In genomic region chr1:30715216-30715615, GRCh38 we compare ENCODE assay signal across 11 cellular contexts. TPM values are rescaled to one million over a fixed set of nuclear protein-coding genes. Genes with fewer than 3 reads are reported as not detected.
A peak's percentile ranks its signal among the peaks of the same experiment; 100 is the strongest.
DNase-seq lines count a peak whose midpoint lies in the region; ATAC-seq and TF ChIP-seq lines count a peak whose summit lies in the region.
"Had no signal": no experiment of that assay in that cellular context is flagged by ENCODE, and none has a peak within 500 bp of the region (broad histone marks: within the 10 kb centered on the region; RNA-seq: fewer than 3 reads in every experiment).

No MANE protein-coding gene starts in this region.

- 65 to 83% methylated on average over 2 of the region's 2 CpGs for whole genome bisulfite sequencing in tibial nerve, 2 donors

- no peak for TF ChIP-seq EP300 in tibial nerve (IDR thresholded peaks at IDR 0.05)

- H3K4me3 ChIP-seq in AG09309 (ENCODE audit: control insufficient read depth, low read depth, low read length): no peak overlapping the region
- no peak overlapping the region for H3K4me3 ChIP-seq in DOHH2 (ENCODE audit: low read length)
- H3K4me3 ChIP-seq in PC-3 (ENCODE audit: low read length): no peak overlapping the region
- H3K4me3 ChIP-seq in vagina: no peak overlapping the region
- H3K4me3 ChIP-seq in tibial nerve: no peak overlapping the region

- H3K4me1 ChIP-seq in DOHH2 (ENCODE audit: control insufficient read depth, low read length): peaks cover 24% of the 10 kb centered on the region
- peaks cover 10% of the 10 kb centered on the region for H3K4me1 ChIP-seq in PC-3 (ENCODE audit: insufficient read depth, low read length)
- no peaks in the 10 kb centered on the region for H3K4me1 ChIP-seq in foreskin keratinocyte
- H3K4me1 ChIP-seq in vagina: peaks cover 16% of the 10 kb centered on the region
- peaks cover 0 to 10% (median 2%) of the 10 kb centered on the region in 4 donors for H3K4me1 ChIP-seq in tibial nerve

- H3K9me3 ChIP-seq in DOHH2 (ENCODE audit: control insufficient read depth, insufficient read depth, low read length) (peaks cover 16% of the 10 kb centered on the region), PC-3 (ENCODE audit: low read length) (no peaks in the 10 kb centered on the region), vagina (no peaks in the 10 kb centered on the region), tibial nerve (peaks cover 0 to 15% (median 0%) of the 10 kb centered on the region in 4 donors)

- BruUV-seq in PC-3 (replicated peaks; lab: Mats Ljungman, UMichigan): no TSS peak

- no peaks in the 10 kb centered on the region for H3K79me2 ChIP-seq in DOHH2 (ENCODE audit: control insufficient read depth, low read length)
- H3K79me2 ChIP-seq in PC-3 (ENCODE audit: low read length): no peaks in the 10 kb centered on the region

- H3K36me3 ChIP-seq in DOHH2 (ENCODE audit: control insufficient read depth, low read length): no peaks in the 10 kb centered on the region
- H3K36me3 ChIP-seq in PC-3 (ENCODE audit: low read depth, low read length): no peaks in the 10 kb centered on the region
- H3K36me3 ChIP-seq in vagina: no peaks in the 10 kb centered on the region
- H3K36me3 ChIP-seq in tibial nerve: no peaks in the 10 kb centered on the region

- no peak overlapping the region for H3K9ac ChIP-seq in PC-3 (ENCODE audit: low read length)

- H3K27me3 ChIP-seq in DOHH2 (ENCODE audit: control insufficient read depth, low read length): peaks cover 14% of the 10 kb centered on the region; the same call in 1 of the 2 replicates
- peaks cover 5% of the 10 kb centered on the region; the same call in 1 of the 2 replicates for H3K27me3 ChIP-seq in PC-3 (ENCODE audit: low read length)
- H3K27me3 ChIP-seq in foreskin keratinocyte: peaks cover 2% of the 10 kb centered on the region
- no peaks in the 10 kb centered on the region for H3K27me3 ChIP-seq in vagina
- no peaks in the 10 kb centered on the region for H3K27me3 ChIP-seq in tibial nerve

- no peaks in the 10 kb centered on the region for H4K20me1 ChIP-seq in DOHH2 (ENCODE audit: control insufficient read depth, insufficient read depth, low read depth, low read length)
- no peaks in the 10 kb centered on the region for H4K20me1 ChIP-seq in PC-3 (ENCODE audit: low read length)

- TF ChIP-seq CTCF in AG09309 (IDR thresholded peaks at IDR 0.05; ENCODE audit: control insufficient read depth, insufficient read depth, low read depth, low read length, missing control alignments) (peak; percentile 45), DOHH2 (IDR thresholded peaks at IDR 0.05; ENCODE audit: low read depth, low read length, poor library complexity, severe bottlenecking) (peak; percentile 71), PC-3 (conservative IDR thresholded peaks at IDR 0.05; ENCODE audit: low read depth, low read length) (peak; percentile 68), foreskin keratinocyte (conservative IDR thresholded peaks at IDR 0.05) (peak; percentile 56), vagina (IDR thresholded peaks at IDR 0.05) (no peak), tibial nerve (IDR thresholded peaks at IDR 0.05) (peak in 2 of 5 experiments; percentile 15 to 16)

- no peak for DNase-seq in AG09309 (ENCODE audit: low read depth)
- peak; percentile 44 for DNase-seq in PC-3
- DNase-seq in foreskin keratinocyte: no peak
- no peak for DNase-seq in vagina (ENCODE audit: extremely low spot score in 2 of 2)
- no peak for DNase-seq in NCI-H2196 (lab: John Stamatoyannopoulos, UW; ENCODE audit: unreplicated experiment)
- DNase-seq in tibial nerve (ENCODE audit: low spot score in 2 of 2): no peak
- DNase-seq in glomerular visceral epithelial cell (ENCODE audit: extremely low spot score): no peak
- DNase-seq: activated CD4-positive, CD25-positive, alpha-beta regulatory T cell; GF-D8; NCI-H748 treated with DMSO at 0.1 percent for 48 hours had no signal

- H3K4me2 ChIP-seq in DOHH2 (ENCODE audit: low read length): no peak overlapping the region
- no peak overlapping the region for H3K4me2 ChIP-seq in PC-3 (ENCODE audit: low read length)

- ATAC-seq in PC-3 (no peak), foreskin keratinocyte (no peak)

- H3F3A ChIP-seq in DOHH2 (ENCODE audit: control insufficient read depth, insufficient read depth): 0 out of 2 replicates have a peak, but pooled peaks cover 3% of the 10 kb centered on the region
- H3F3A ChIP-seq in PC-3 (ENCODE audit: low read length, unreplicated experiment): no peaks in the 10 kb centered on the region

- TF ChIP-seq POLR2A in vagina (IDR thresholded peaks at IDR 0.05) (no peak), tibial nerve (IDR thresholded peaks at IDR 0.05) (no peak)

- H3K27ac ChIP-seq in DOHH2 (ENCODE audit: low read depth, low read length) (no peak overlapping the region), PC-3 (ENCODE audit: low read length) (no peak overlapping the region), foreskin keratinocyte (no peak overlapping the region), vagina (no peak overlapping the region), tibial nerve (no peak overlapping the region)

- POLR2A ChIA-PET in PC-3 (lab: Charles Lee; ENCODE audit: unreplicated experiment): no interaction called here

- intact Hi-C loops in PC-3 (cut with micrococcal nuclease): loop anchor here (5.0 kb wide), 1 partner anchor 1478 kb away; the partner anchor contains the start of gene PTPRU
- intact Hi-C loops in vagina (cut with DNase I): loop anchor here (5.0 kb wide), 2 partner anchors 197 to 1593 kb away; partner anchors contain the start of gene TMEM200B

- CTCF ChIA-PET in PC-3 (lab: Charles Lee): no interaction called here

- H3K9me2 ChIP-seq in DOHH2 (replicated peaks; ENCODE audit: control insufficient read depth, low read length): no peaks in the 10 kb centered on the region
- no peaks in the 10 kb centered on the region for H3K9me2 ChIP-seq in PC-3 (replicated peaks; ENCODE audit: low read length)

- no peak overlapping the region for H2AFZ ChIP-seq in PC-3 (ENCODE audit: low read length)

RNA-seq across cellular contexts. Expression of gene MATN1, which starts 8.2 kb away (rescaled TPM):
- total RNA-seq in PC-3 (2014; rRNA removed) (0.63 TPM in 1 of 2 replicates, not detected in the other), foreskin keratinocyte (0.07 and 0.14 TPM in 2 replicates), vagina (0.49 TPM), tibial nerve (not detected)
- 0.07 TPM in 1 of 2 replicates, not detected in the other for polyA plus RNA-seq in foreskin keratinocyte

RNA-seq across cellular contexts. Expression of gene LAPTM5, which starts 42.4 kb away (rescaled TPM):
- total RNA-seq in PC-3 (2014; rRNA removed) (not detected in 2 replicates), foreskin keratinocyte (not detected in 2 replicates), vagina (39.8 TPM), tibial nerve (10 to 100 TPM; 21.1 to 67.8 (median 43.1) TPM)
- polyA plus RNA-seq in foreskin keratinocyte: 0.02 and 0.04 TPM in 2 replicates

Comparison
In these comparisons a context has a peak if more than half of its experiments do, and no peak if none do; other contexts are left out.
1. CTCF ChIP-seq: peak in AG09309 (single experiment), DOHH2 (single experiment), PC-3 (single experiment) and foreskin keratinocyte (single experiment); none in vagina (0 of 3).
2. RNA of gene LAPTM5, which starts 42.4 kb away (total RNA-seq): 21.1 to 67.8 TPM in tibial nerve and 39.8 TPM in vagina (single experiment); not detected in foreskin keratinocyte and not detected in PC-3; every median in the first group is over 10 times any median in the second.